In genomic region chr1:156858959-156859522, GRCh38 we compare ENCODE assay signal across 10 cellular contexts. TPM values are rescaled to one million over a fixed set of nuclear protein-coding genes. Genes with fewer than 3 reads are reported as not detected.
DNase-seq lines count a peak whose midpoint lies in the region; ATAC-seq lines count a peak whose summit lies in the region.
"Had no signal": no experiment of that assay in that cellular context is flagged by ENCODE, and none has a peak within 500 bp of the region (broad histone marks: within the 10 kb centered on the region; RNA-seq: fewer than 3 reads in every experiment).

TSS of gene INSRR (minus strand) at chr1:156859117. CDS start at chr1:156858621, 496 bp downstream.

- H3K27ac ChIP-seq in stomach smooth muscle (ENCODE audit: low read length), result no peak within 1 kb of the TSS

- H3K9me3 ChIP-seq in stomach smooth muscle (ENCODE audit: control insufficient read depth in 2 of 2, low read length in 2 of 2), result no peaks in the 10 kb centered on the region

- no peaks in the 10 kb centered on the region for H3K36me3 Mint-ChIP-seq in activated T-helper 17 cell treated with anti-CD3 and anti-CD28 coated beads, Interleukin-2, amount 50 U/mL, for 72 hours (ENCODE audit: low read depth)

- peak within 1 kb of the TSS; percentile 13 for H3K4me3 ChIP-seq in iPS-11a (ENCODE audit: low read depth, low read length)
- H3K4me3 ChIP-seq in stomach smooth muscle (ENCODE audit: low read length in 2 of 2), result peak within 1 kb of the TSS; percentile 64 to 66

- no peak within 1 kb of the TSS for H3K27ac Mint-ChIP-seq in activated T-helper 17 cell treated with anti-CD3 and anti-CD28 coated beads, Interleukin-2, amount 50 U/mL, for 72 hours

- ATAC-seq in activated T-helper 17 cell treated with anti-CD3 and anti-CD28 coated beads, Interleukin-2, amount 50 U/mL, for 72 hours (replicated peaks), result no peak
- ATAC-seq in HG03432 (IDR thresholded peaks at IDR 0.05; ENCODE audit: unreplicated experiment) (no peak), GM19035 (IDR thresholded peaks at IDR 0.05; ENCODE audit: unreplicated experiment) (no peak)

- peaks cover 56 to 67% of the 10 kb centered on the region in 2 donors for H3K27me3 ChIP-seq in stomach smooth muscle (ENCODE audit: control insufficient read depth in 1 of 2, insufficient read depth in 2 of 2, low read length in 2 of 2)

- H3K9ac ChIP-seq in stomach smooth muscle (ENCODE audit: low read length in 2 of 2), result peak within 1 kb of the TSS in 1 of 2 donors; percentile 32

- DNase-seq in NCI-H82 (lab: John Stamatoyannopoulos, UW) (peak; percentile 65), NCI-H82 treated with DMSO at 0.1 percent for 48 hours (lab: John Stamatoyannopoulos, UW; ENCODE audit: unreplicated experiment) (no peak), NCI-H1694 (lab: John Stamatoyannopoulos, UW) (no peak)
- DNase-seq: DMS153, MV-4-11 had no signal

- peaks cover 29% of the 10 kb centered on the region for H3K4me1 ChIP-seq in stomach smooth muscle (ENCODE audit: control insufficient read depth, insufficient read depth, low read length)

- no peaks in the 10 kb centered on the region for H3K9me3 Mint-ChIP-seq in activated T-helper 17 cell treated with anti-CD3 and anti-CD28 coated beads, Interleukin-2, amount 50 U/mL, for 72 hours

- peaks cover 24% of the 10 kb centered on the region for H3K4me1 Mint-ChIP-seq in activated T-helper 17 cell treated with anti-CD3 and anti-CD28 coated beads, Interleukin-2, amount 50 U/mL, for 72 hours

- H3K36me3 ChIP-seq in stomach smooth muscle (ENCODE audit: control insufficient read depth in 2 of 2, insufficient read depth in 2 of 2, low read length in 2 of 2), result no peaks in the 10 kb centered on the region

- H3K4me3 Mint-ChIP-seq in activated T-helper 17 cell treated with anti-CD3 and anti-CD28 coated beads, Interleukin-2, amount 50 U/mL, for 72 hours, result peak within 1 kb of the TSS; percentile 82

- peaks cover 43% of the 10 kb centered on the region for H3K27me3 Mint-ChIP-seq in activated T-helper 17 cell treated with anti-CD3 and anti-CD28 coated beads, Interleukin-2, amount 50 U/mL, for 72 hours

RNA-seq across cellular contexts. Expression of gene INSRR, which starts in this region (rescaled TPM):
- total RNA-seq in activated T-helper 17 cell treated with anti-CD3 and anti-CD28 coated beads, Interleukin-2, amount 50 U/mL, for 72 hours, result under 1 TPM; 0.04 to 0.66 TPM
